1 cellular context compared by ENCODE assay signal in the genomic region with DNA sequence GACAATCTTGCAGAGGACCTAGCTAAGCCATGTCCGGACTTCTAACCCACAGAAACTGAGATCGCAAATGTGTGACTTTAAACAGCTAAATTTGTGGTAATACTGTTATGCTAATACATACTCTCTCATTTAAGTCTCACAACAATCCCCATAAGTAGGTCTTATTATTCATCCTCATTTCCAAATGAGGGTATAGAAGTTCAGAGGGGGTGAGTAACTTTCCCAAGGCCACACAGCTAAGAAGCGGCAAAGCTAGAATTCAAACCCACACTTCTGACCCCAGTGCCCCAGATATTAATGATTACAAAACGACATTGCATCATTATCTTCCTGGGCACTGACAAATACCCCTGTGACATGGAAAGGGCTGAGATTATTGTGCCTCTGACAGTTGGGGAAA.
TF ChIP-seq lines count a peak whose summit lies in the region.

No MANE protein-coding gene starts in this region.

TF ChIP-seq in A549, 52 proteins besides CTCF, POLR2A, EP300 and RAD21 (continued from another document):
- TF ChIP-seq, protein P1, sequence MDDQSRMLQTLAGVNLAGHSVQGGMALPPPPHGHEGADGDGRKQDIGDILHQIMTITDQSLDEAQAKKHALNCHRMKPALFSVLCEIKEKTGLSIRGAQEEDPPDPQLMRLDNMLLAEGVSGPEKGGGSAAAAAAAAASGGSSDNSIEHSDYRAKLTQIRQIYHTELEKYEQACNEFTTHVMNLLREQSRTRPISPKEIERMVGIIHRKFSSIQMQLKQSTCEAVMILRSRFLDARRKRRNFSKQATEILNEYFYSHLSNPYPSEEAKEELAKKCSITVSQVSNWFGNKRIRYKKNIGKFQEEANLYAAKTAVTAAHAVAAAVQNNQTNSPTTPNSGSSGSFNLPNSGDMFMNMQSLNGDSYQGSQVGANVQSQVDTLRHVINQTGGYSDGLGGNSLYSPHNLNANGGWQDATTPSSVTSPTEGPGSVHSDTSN (IDR thresholded peaks at IDR 0.05) = no peak
- TF ChIP-seq TP53 (CRISPR knock-in tag; IDR thresholded peaks at IDR 0.05) (no peak), EHF (CRISPR knock-in tag; IDR thresholded peaks at IDR 0.05) (no peak), ESRRA (IDR thresholded peaks at IDR 0.05; ENCODE audit: borderline replicate concordance, low read length) (no peak)
